In genomic region chr16:2882460-2883026, GRCh38 we compare ENCODE assay signal across 8 cellular contexts. TPM values are rescaled to one million over a fixed set of nuclear protein-coding genes. Genes with fewer than 3 reads are reported as not detected.
DNase-seq lines count a peak whose midpoint lies in the region; ATAC-seq and TF ChIP-seq lines count a peak whose summit lies in the region.

No MANE protein-coding gene starts in this region.

- H4K20me1 ChIP-seq in SU-DHL-6 (ENCODE audit: low read depth, low read length): no peaks in the 10 kb centered on the region

- peak; percentile 84 for ATAC-seq in HG02763 (IDR thresholded peaks at IDR 0.05; ENCODE audit: unreplicated experiment)
- peak; percentile 97 to 98 for ATAC-seq in left cardiac atrium
- ATAC-seq in upper lobe of right lung: peak; percentile 98

- H3K4me3 ChIP-seq in GM12865 (ENCODE audit: low read depth, low read length) (peak overlapping the region; percentile 85), SU-DHL-6 (ENCODE audit: insufficient read depth, low read length, poor library complexity, severe bottlenecking) (peak overlapping the region; percentile 94), upper lobe of right lung (peak overlapping the region; percentile 92)

- no peaks in the 10 kb centered on the region for H3K9me2 ChIP-seq in SU-DHL-6 (replicated peaks; ENCODE audit: insufficient read depth, low read length)

- H3K4me2 ChIP-seq in SU-DHL-6 (ENCODE audit: low read depth, low read length, poor library complexity, severe bottlenecking): peak overlapping the region; percentile 74

- TF ChIP-seq CTCF in GM12865 (IDR thresholded peaks at IDR 0.05; ENCODE audit: insufficient read depth, low read depth, low read length, missing control alignments) (no peak), SU-DHL-6 (IDR thresholded peaks at IDR 0.05; ENCODE audit: insufficient read depth, low read length, poor library complexity, severe bottlenecking) (no peak), upper lobe of right lung (IDR thresholded peaks at IDR 0.05) (no peak)

- peak overlapping the region; percentile 89 for H3K9ac ChIP-seq in SU-DHL-6 (ENCODE audit: low read length)

- intact Hi-C loops in left cardiac atrium (cut with DNase I): loop anchor here in 1 of 2 donors (2.0 kb wide), 1 partner anchor 22 kb away; no protein-coding TSS in a partner anchor
- intact Hi-C loops in posterior cingulate gyrus (cut with DNase I): loop anchor here (2.0 to 5.0 kb wide), 2 partner anchors 22 to 105 kb away; partner anchors contain the start of gene ELOB
- intact Hi-C loops in upper lobe of right lung (cut with DNase I): no loop called here

- H3K9me3 ChIP-seq in SU-DHL-6 (ENCODE audit: insufficient read depth, low read length) (peaks cover 10% of the 10 kb centered on the region), upper lobe of right lung (no peaks in the 10 kb centered on the region)

- H3K4me1 ChIP-seq in upper lobe of right lung: peaks cover 4% of the 10 kb centered on the region

- H3F3A ChIP-seq in SU-DHL-6 (ENCODE audit: insufficient read depth): no peaks in the 10 kb centered on the region

- H3K79me2 ChIP-seq in SU-DHL-6 (ENCODE audit: insufficient read depth, low read length): peaks cover 4% of the 10 kb centered on the region; the same call in 1 of the 2 replicates

- H3K27me3 ChIP-seq in SU-DHL-6 (ENCODE audit: low read length) (no peaks in the 10 kb centered on the region), upper lobe of right lung (no peaks in the 10 kb centered on the region)

- H3K27ac ChIP-seq in SU-DHL-6 (ENCODE audit: low read depth, low read length) (no peak overlapping the region), upper lobe of right lung (peak overlapping the region; percentile 96)

- no peaks in the 10 kb centered on the region for H3K36me3 ChIP-seq in SU-DHL-6 (ENCODE audit: low read length)
- no peaks in the 10 kb centered on the region for H3K36me3 ChIP-seq in upper lobe of right lung

- DNase-seq in GM12865 (ENCODE audit: low read depth) (peak; percentile 99), NCI-H1417 (lab: John Stamatoyannopoulos, UW) (peak; percentile 98 to 99 (median 99)), amniotic stem cell (lab: John Stamatoyannopoulos, UW) (peak; percentile 97), left cardiac atrium (peak; percentile 98), posterior cingulate gyrus (peak; percentile 95 to 100 (median 98)), upper lobe of right lung (peak; percentile 97)

- H2AFZ ChIP-seq in SU-DHL-6 (ENCODE audit: low read depth, low read length, severe bottlenecking): peak overlapping the region; percentile 91

RNA-seq across cellular contexts. Expression of gene FLYWCH2, which starts 0.5 kb away (rescaled TPM):
- total RNA-seq in left cardiac atrium (10 to 100 TPM; 27.1 to 29.1 TPM), upper lobe of right lung (29.0 TPM)

RNA-seq across cellular contexts. Expression of gene PRSS22, which starts 24.6 kb away (rescaled TPM):
- total RNA-seq in left cardiac atrium: not detected
- total RNA-seq in upper lobe of right lung: 15.2 TPM

RNA-seq across cellular contexts. Expression of gene FLYWCH1, which starts 29.2 kb away (rescaled TPM):
- 10 to 100 TPM; 31.4 to 35.1 TPM for total RNA-seq in left cardiac atrium
- total RNA-seq in upper lobe of right lung: 41.3 TPM

RNA-seq across cellular contexts. Expression of gene ZG16B, which starts 52.4 kb away (rescaled TPM):
- total RNA-seq in left cardiac atrium (under 1 TPM in 1 of 2 donors, not detected in 1; 0.27 TPM), upper lobe of right lung (not detected)

Comparison
In these comparisons a context has a peak if more than half of its experiments do, and no peak if none do; other contexts are left out.
1. RNA of gene PRSS22, which starts 24.6 kb away (total RNA-seq): 15.2 TPM in upper lobe of right lung (single experiment); not detected in left cardiac atrium; every median in the first group is over 10 times any median in the second.
2. Peak in every context shown above with its lines, with median percentiles within 50 percentile points of each other: DNase-seq, H3K4me3 ChIP-seq and ATAC-seq.